In the genomic region with DNA sequence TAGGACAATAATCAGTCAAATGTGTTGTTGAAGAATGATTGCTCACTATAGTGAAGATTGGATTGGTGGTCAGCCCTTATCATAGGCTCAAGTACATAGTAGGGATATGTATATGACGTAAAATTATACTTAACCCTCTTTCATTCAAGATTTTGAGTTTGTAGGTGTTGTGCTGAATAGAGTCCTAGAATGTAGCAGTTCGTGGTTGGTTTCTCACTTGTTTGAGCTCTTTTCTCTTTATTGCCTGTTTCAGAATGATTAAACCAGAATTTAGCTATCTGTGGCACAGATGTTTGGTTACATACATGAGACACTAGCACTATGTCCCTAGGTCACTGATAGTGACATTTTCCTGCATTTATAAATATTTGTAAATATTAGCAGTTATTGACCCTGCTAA, we compare ENCODE assay signal across 1 cellular context.
TF ChIP-seq lines count a peak whose summit lies in the region.

No MANE protein-coding gene starts in this region.

TF ChIP-seq in HepG2, 621 proteins besides CTCF, POLR2A, EP300 and RAD21:
- TF ChIP-seq TMF1 (CRISPR knock-in tag; IDR thresholded peaks at IDR 0.05; ENCODE audit: low read depth), result no peak
- no peak for TF ChIP-seq LCORL (IDR thresholded peaks at IDR 0.05)
- no peak for TF ChIP-seq LCORL (CRISPR knock-in tag; IDR thresholded peaks at IDR 0.05)
- no peak for TF ChIP-seq ZBTB7B (CRISPR knock-in tag; IDR thresholded peaks at IDR 0.05)
- no peak for TF ChIP-seq MXI1 (IDR thresholded peaks at IDR 0.05; ENCODE audit: borderline replicate concordance, low read depth, low read length)
- TF ChIP-seq, protein P1, sequence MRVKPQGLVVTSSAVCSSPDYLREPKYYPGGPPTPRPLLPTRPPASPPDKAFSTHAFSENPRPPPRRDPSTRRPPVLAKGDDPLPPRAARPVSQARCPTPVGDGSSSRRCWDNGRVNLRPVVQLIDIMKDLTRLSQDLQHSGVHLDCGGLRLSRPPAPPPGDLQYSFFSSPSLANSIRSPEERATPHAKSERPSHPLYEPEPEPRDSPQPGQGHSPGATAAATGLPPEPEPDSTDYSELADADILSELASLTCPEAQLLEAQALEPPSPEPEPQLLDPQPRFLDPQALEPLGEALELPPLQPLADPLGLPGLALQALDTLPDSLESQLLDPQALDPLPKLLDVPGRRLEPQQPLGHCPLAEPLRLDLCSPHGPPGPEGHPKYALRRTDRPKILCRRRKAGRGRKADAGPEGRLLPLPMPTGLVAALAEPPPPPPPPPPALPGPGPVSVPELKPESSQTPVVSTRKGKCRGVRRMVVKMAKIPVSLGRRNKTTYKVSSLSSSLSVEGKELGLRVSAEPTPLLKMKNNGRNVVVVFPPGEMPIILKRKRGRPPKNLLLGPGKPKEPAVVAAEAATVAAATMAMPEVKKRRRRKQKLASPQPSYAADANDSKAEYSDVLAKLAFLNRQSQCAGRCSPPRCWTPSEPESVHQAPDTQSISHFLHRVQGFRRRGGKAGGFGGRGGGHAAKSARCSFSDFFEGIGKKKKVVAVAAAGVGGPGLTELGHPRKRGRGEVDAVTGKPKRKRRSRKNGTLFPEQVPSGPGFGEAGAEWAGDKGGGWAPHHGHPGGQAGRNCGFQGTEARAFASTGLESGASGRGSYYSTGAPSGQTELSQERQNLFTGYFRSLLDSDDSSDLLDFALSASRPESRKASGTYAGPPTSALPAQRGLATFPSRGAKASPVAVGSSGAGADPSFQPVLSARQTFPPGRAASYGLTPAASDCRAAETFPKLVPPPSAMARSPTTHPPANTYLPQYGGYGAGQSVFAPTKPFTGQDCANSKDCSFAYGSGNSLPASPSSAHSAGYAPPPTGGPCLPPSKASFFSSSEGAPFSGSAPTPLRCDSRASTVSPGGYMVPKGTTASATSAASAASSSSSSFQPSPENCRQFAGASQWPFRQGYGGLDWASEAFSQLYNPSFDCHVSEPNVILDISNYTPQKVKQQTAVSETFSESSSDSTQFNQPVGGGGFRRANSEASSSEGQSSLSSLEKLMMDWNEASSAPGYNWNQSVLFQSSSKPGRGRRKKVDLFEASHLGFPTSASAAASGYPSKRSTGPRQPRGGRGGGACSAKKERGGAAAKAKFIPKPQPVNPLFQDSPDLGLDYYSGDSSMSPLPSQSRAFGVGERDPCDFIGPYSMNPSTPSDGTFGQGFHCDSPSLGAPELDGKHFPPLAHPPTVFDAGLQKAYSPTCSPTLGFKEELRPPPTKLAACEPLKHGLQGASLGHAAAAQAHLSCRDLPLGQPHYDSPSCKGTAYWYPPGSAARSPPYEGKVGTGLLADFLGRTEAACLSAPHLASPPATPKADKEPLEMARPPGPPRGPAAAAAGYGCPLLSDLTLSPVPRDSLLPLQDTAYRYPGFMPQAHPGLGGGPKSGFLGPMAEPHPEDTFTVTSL (CRISPR knock-in tag; IDR thresholded peaks at IDR 0.05; ENCODE audit: borderline replicate concordance), result no peak
- no peak for TF ChIP-seq GPN1 (CRISPR knock-in tag; IDR thresholded peaks at IDR 0.05; ENCODE audit: borderline replicate concordance)
- TF ChIP-seq ZNF138 (CRISPR knock-in tag; IDR thresholded peaks at IDR 0.05; ENCODE audit: low read depth), result no peak
